ENCODE assay signal across 23 cellular contexts in the genomic region with DNA sequence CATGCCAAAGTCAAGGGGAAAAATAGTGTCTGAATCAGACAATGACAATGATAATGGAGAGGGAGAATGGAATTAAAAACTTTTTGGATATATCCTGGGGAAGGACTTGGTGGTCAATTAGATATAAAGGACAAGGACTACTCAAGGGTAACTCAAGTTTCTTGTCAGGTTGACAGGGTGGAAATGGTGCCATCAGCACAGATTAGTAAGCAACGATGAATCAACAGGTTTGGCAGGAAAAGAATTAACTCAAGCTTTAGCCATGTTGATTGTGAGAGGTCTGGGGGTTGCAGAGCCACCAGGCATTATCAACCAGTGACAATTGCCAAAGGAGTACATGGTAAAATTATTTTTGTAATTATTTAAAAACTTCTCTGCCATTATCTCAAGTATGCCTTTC. TPM values are rescaled to one million over a fixed set of nuclear protein-coding genes. Genes with fewer than 3 reads are reported as not detected.
DNase-seq lines count a peak whose midpoint lies in the region; ATAC-seq, FAIRE-seq and TF ChIP-seq lines count a peak whose summit lies in the region.
"Had no signal": no experiment of that assay in that cellular context is flagged by ENCODE, and none has a peak within 500 bp of the region (broad histone marks: within the 10 kb centered on the region; RNA-seq: fewer than 3 reads in every experiment).

No MANE protein-coding gene starts in this region.

- FAIRE-seq in bronchial epithelial cell (lab: Jason Lieb, UNC): no peak
- FAIRE-seq: A204.1, G401.6, GM12892, GM19239 had no signal

- H3K4me3 ChIP-seq in GM23248 (no peak overlapping the region), MG63 (no peak overlapping the region), bronchial epithelial cell (ENCODE audit: low read depth, low read length) (no peak overlapping the region)
- H3K4me3 ChIP-seq: BLaER1 had no signal

- H3K27me3 ChIP-seq in GM23248 (replicated peaks; ENCODE audit: insufficient read depth): no peaks in the 10 kb centered on the region
- no peaks in the 10 kb centered on the region for H3K27me3 ChIP-seq in MG63
- no peaks in the 10 kb centered on the region for H3K27me3 ChIP-seq in bronchial epithelial cell (ENCODE audit: control insufficient read depth, insufficient read depth, low read length)
- no peaks in the 10 kb centered on the region for H3K27me3 ChIP-seq in foreskin keratinocyte
- H3K27me3 ChIP-seq: BLaER1 had no signal

- H3K9me3 ChIP-seq in GM23248 (ENCODE audit: low read depth) (no peaks in the 10 kb centered on the region), MG63 (no peaks in the 10 kb centered on the region)
- H3K9me3 ChIP-seq: BLaER1, Caco-2 had no signal

- no peak overlapping the region for H3K4me2 ChIP-seq in GM23248 (ENCODE audit: unreplicated experiment)

- H3K36me3 ChIP-seq in GM23248 (ENCODE audit: low read depth): no peaks in the 10 kb centered on the region
- H3K36me3 ChIP-seq in MG63: no peaks in the 10 kb centered on the region
- H3K36me3 ChIP-seq in bronchial epithelial cell (ENCODE audit: control insufficient read depth, insufficient read depth, low read length): no peaks in the 10 kb centered on the region
- H3K36me3 ChIP-seq: BLaER1 had no signal

- H3K4me1 ChIP-seq in GM23248 (ENCODE audit: insufficient read depth): no peaks in the 10 kb centered on the region
- no peaks in the 10 kb centered on the region for H3K4me1 ChIP-seq in foreskin keratinocyte
- H3K4me1 ChIP-seq: Caco-2 had no signal

- H3K27ac ChIP-seq in GM23248: no peak overlapping the region
- no peak overlapping the region for H3K27ac ChIP-seq in foreskin keratinocyte
- H3K27ac ChIP-seq: 22Rv1, BLaER1, C4-2B had no signal

- no peaks in the 10 kb centered on the region for H3F3A ChIP-seq in GM23248 (ENCODE audit: insufficient read depth)

- in situ Hi-C loops in GM23248 (cut with MboI): no loop called here

- H2AFZ ChIP-seq in GM23248: no peak overlapping the region

- ATAC-seq in foreskin keratinocyte: peak; percentile 31
- ATAC-seq: CD8-positive, alpha-beta T cell; HCT116 had no signal

- TF ChIP-seq CTCF in bronchial epithelial cell (IDR thresholded peaks at IDR 0.05; ENCODE audit: insufficient read depth, low read length, severe bottlenecking): no peak
- TF ChIP-seq CTCF in foreskin keratinocyte (conservative IDR thresholded peaks at IDR 0.05): no peak
- TF ChIP-seq CTCF in GM20000 (IDR thresholded peaks at IDR 0.05; ENCODE audit: extremely low read depth, missing control alignments): no peak

- no peaks in the 10 kb centered on the region for H3K9me2 ChIP-seq in GM23248 (ENCODE audit: insufficient read depth)

- 34 to 38% methylated on average over 1 of the region's 1 CpG for WGBS in GM23248 (ENCODE audit: low coverage in 1 of 2, low lambda C conversion rate in 2 of 2, missing lambda C conversion rate in 2 of 2), 2 experiments

- no peak overlapping the region for H3K9ac ChIP-seq in GM23248
- H3K9ac ChIP-seq: BLaER1 had no signal

- DNase-seq in GM23248 (peak; percentile 14), MG63 (peak; percentile 22), bronchial epithelial cell (ENCODE audit: low read depth) (peak; percentile 74), foreskin keratinocyte (no peak), GM20000 (ENCODE audit: low spot score) (no peak), glomerular visceral epithelial cell (ENCODE audit: extremely low spot score) (no peak), NCI-H1436 treated with DMSO at 0.1 percent for 48 hours (lab: John Stamatoyannopoulos, UW) (no peak)
- DNase-seq in stimulated activated naive CD4-positive, alpha-beta T cell (lab: John Stamatoyannopoulos, UW): no peak
- DNase-seq: Caco-2; CD4-positive, CD25-positive, alpha-beta regulatory T cell; CD8-positive, alpha-beta T cell; DMS153; DND-41; H9; HFFc6 had no signal

- H4K20me1 ChIP-seq in GM23248 (ENCODE audit: insufficient read depth): no peaks in the 10 kb centered on the region
- H4K20me1 ChIP-seq: BLaER1 had no signal

- H3K79me2 ChIP-seq in GM23248 (ENCODE audit: insufficient read depth): no peaks in the 10 kb centered on the region

RNA-seq across cellular contexts. Expression of gene SPATS2L, which starts 35.8 kb away (rescaled TPM):
- 103 and 128 TPM in 2 replicates for total RNA-seq in GM23248 (2014; rRNA removed; shearing (Covaris generic))
- polyA plus RNA-seq in GM23248 (2016; fragmentation: Nextera tagmentation; extraction: Ambion mirVana) (78.3 and 116 TPM in 2 replicates), foreskin keratinocyte (69.0 and 81.8 TPM in 2 replicates)
- 26.6 and 27.2 TPM in 2 replicates for total RNA-seq in MG63 (2014; rRNA removed; shearing (Covaris generic); ENCODE audit: low replicate concordance)
- total RNA-seq in bronchial epithelial cell (37.6 and 56.3 TPM in 2 replicates), foreskin keratinocyte (98.8 and 105 TPM in 2 replicates)

Comparison
In these comparisons a context has a peak if more than half of its experiments do, and no peak if none do; other contexts are left out.
1. DNase-seq: peak in GM23248 (single experiment), MG63 (single experiment) and bronchial epithelial cell (single experiment); none in foreskin keratinocyte (0 of 2), GM20000 (single experiment), glomerular visceral epithelial cell (single experiment), stimulated activated naive CD4-positive, alpha-beta T cell (0 of 6) and NCI-H1436 treated with DMSO at 0.1 percent for 48 hours (single experiment).